Comparison of ENCODE assay signal across 8 cellular contexts in the genomic region with DNA sequence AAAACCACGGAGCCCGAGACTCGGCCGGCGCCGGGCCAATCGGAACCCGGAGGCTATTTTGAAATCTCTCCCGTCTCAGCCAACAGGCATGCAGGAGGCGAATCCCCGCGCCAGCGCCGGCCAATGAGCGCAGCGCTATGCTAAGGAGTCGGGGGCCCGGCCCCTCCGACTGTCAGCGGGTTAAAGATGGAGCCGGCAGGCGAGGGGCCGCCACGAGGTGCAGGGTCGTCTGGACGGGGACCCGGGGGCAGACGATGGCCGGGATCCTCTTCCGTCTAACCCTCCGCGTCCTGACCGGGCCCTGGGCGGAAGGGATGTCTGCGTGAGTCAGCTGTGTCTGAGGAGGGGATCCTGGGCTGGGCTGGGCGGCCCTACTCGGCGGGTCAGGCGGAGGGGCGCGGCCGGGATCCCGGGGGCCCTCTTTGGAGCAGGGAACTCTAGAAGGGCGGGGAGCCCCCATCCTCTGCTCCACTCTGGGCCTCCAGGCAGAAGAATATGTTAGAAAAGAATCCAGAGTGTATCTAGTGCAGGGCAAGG. TPM values are rescaled to one million over a fixed set of nuclear protein-coding genes. Genes with fewer than 3 reads are reported as not detected.
A peak's percentile ranks its signal among the peaks of the same experiment; 100 is the strongest.
DNase-seq lines count a peak whose midpoint lies in the region; ATAC-seq lines count a peak whose summit lies in the region.

No MANE protein-coding gene starts in this region.

- DNase-seq in CD1c-positive myeloid dendritic cell (ENCODE audit: extremely low spot score) = peak; percentile 92
- peak; percentile 66 for DNase-seq in NCI-H82 treated with DMSO at 0.1 percent for 48 hours (lab: John Stamatoyannopoulos, UW; ENCODE audit: unreplicated experiment)
- peak; percentile 93 for DNase-seq in activated CD4-positive, alpha-beta memory T cell treated with anti-CD3 and anti-CD28 coated beads for 36 hours
- DNase-seq in effector CD8-positive, alpha-beta T cell (lab: John Stamatoyannopoulos, UW) = peak; percentile 83
- DNase-seq in memory B cell (ENCODE audit: low spot score in 2 of 2) = peak; percentile 69 to 72
- peak; percentile 55 to 71 (median 66) for DNase-seq in stimulated activated CD4-positive, alpha-beta T cell treated with anti-CD3 and anti-CD28 coated beads, TNF-alpha, amount 100 ng/mL, for 4 hours (ENCODE audit: low read depth in 3 of 3)

- H3K4me3 Mint-ChIP-seq in activated CD4-positive, alpha-beta memory T cell treated with anti-CD3 and anti-CD28 coated beads for 36 hours = peak overlapping the region; percentile 85
- H3K4me3 Mint-ChIP-seq in memory B cell = peak overlapping the region; percentile 90

- peaks cover 10% of the 10 kb centered on the region for H3K36me3 Mint-ChIP-seq in activated CD4-positive, alpha-beta memory T cell treated with anti-CD3 and anti-CD28 coated beads for 36 hours
- H3K36me3 Mint-ChIP-seq in memory B cell = no peaks in the 10 kb centered on the region

- no peaks in the 10 kb centered on the region for H3K9me3 Mint-ChIP-seq in activated CD4-positive, alpha-beta memory T cell treated with anti-CD3 and anti-CD28 coated beads for 36 hours
- no peaks in the 10 kb centered on the region for H3K9me3 Mint-ChIP-seq in memory B cell

- H3K4me1 Mint-ChIP-seq in activated CD4-positive, alpha-beta memory T cell treated with anti-CD3 and anti-CD28 coated beads for 36 hours (ENCODE audit: low read depth) = peaks cover 20% of the 10 kb centered on the region
- H3K4me1 Mint-ChIP-seq in memory B cell = peaks cover 15% of the 10 kb centered on the region

- H3K27me3 Mint-ChIP-seq in activated CD4-positive, alpha-beta memory T cell treated with anti-CD3 and anti-CD28 coated beads for 36 hours = no peaks in the 10 kb centered on the region
- no peaks in the 10 kb centered on the region for H3K27me3 Mint-ChIP-seq in memory B cell

- CTCF ChIA-PET in activated CD4-positive, alpha-beta memory T cell treated with anti-CD3 and anti-CD28 coated beads for 36 hours (lab: Charles Lee) = interaction anchor here (0.8 to 4.5 kb wide), 2 partner anchors 9 to 23 kb away, joined by 9 to 30 read pairs; partner anchors contain the start of genes SDF2L1 and YDJC

- peak overlapping the region; percentile 38 for H3K27ac Mint-ChIP-seq in activated CD4-positive, alpha-beta memory T cell treated with anti-CD3 and anti-CD28 coated beads for 36 hours
- peak overlapping the region; percentile 62 for H3K27ac Mint-ChIP-seq in memory B cell

- POLR2A ChIA-PET in activated CD4-positive, alpha-beta memory T cell treated with anti-CD3 and anti-CD28 coated beads for 36 hours (lab: Charles Lee) = interaction anchor here (3.5 kb wide), 1 partner anchor 10 kb away, joined by 29 read pairs; the partner anchor contains the start of gene SDF2L1

- intact Hi-C loops in activated CD4-positive, alpha-beta memory T cell treated with anti-CD3 and anti-CD28 coated beads for 36 hours (cut with micrococcal nuclease) = loop anchor here (5.0 kb wide), 1 partner anchor 85 kb away; the partner anchor contains the start of gene YPEL1

- ATAC-seq in GM19324 (IDR thresholded peaks at IDR 0.05; ENCODE audit: low FRiP score, unreplicated experiment) = peak; percentile 83
- ATAC-seq in HG03457 (IDR thresholded peaks at IDR 0.05; ENCODE audit: unreplicated experiment) = peak; percentile 60
- ATAC-seq in memory B cell (ENCODE audit: low read depth) = peak; percentile 97

RNA-seq across cellular contexts. Expression of gene SDF2L1, which starts 10.0 kb away (rescaled TPM):
- total RNA-seq in activated CD4-positive, alpha-beta memory T cell treated with anti-CD3 and anti-CD28 coated beads for 36 hours = 10 to 100 TPM; 38.2 to 41.8 TPM

RNA-seq across cellular contexts. Expression of gene PPIL2, which starts 13.7 kb away (rescaled TPM):
- total RNA-seq in activated CD4-positive, alpha-beta memory T cell treated with anti-CD3 and anti-CD28 coated beads for 36 hours = 10 to 100 TPM; 41.4 to 45.8 TPM

RNA-seq across cellular contexts. Expression of gene CCDC116, which starts 19.5 kb away (rescaled TPM):
- under 1 TPM; 0.27 to 0.31 TPM for total RNA-seq in activated CD4-positive, alpha-beta memory T cell treated with anti-CD3 and anti-CD28 coated beads for 36 hours

RNA-seq across cellular contexts. Expression of gene YDJC, which starts 22.3 kb away (rescaled TPM):
- 10 to 100 TPM; 45.3 to 47.1 TPM for total RNA-seq in activated CD4-positive, alpha-beta memory T cell treated with anti-CD3 and anti-CD28 coated beads for 36 hours

Comparison
In these comparisons a context has a peak if more than half of its experiments do, and no peak if none do; other contexts are left out.
1. Peak in every context shown above with its lines: DNase-seq and ATAC-seq.